In the genomic region with DNA sequence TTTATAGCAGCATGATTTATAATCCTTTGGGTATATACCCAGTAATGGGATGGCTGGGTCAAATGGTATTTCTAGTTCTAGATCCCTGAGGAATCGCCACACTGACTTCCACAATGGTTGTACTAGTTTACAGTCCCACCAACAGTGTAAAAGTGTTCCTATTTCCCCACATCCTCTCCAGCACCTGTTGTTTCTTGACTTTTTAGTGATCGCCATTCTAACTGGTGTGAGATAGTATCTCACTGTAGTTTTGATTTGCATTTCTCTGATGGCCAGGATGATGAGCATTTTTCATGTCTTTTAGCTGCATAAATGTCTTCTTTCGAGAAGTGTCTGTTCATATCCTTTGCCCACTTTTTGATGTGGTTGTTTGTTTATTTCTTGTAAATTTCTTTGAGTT, we compare ENCODE assay signal across 2 cellular contexts.
DNase-seq lines count a peak whose midpoint lies in the region; ATAC-seq, FAIRE-seq and TF ChIP-seq lines count a peak whose summit lies in the region.
"Not testable (repeated sequence)": the region's sequence is repeated elsewhere in the genome, so short reads cannot be mapped to it uniquely, and the experiment has no call there.

No MANE protein-coding gene starts in this region.

- not testable (repeated sequence) for H3K4me3 ChIP-seq in HEK293 (ENCODE audit: low read depth, low read length); K562

- intact Hi-C loops in K562 (cut with micrococcal nuclease), result not testable (repeated sequence)

- POLR2A ChIA-PET in HEK293 (lab: Yijun Ruan, JAX); K562 (lab: Yijun Ruan, JAX): not testable (repeated sequence)

- H3K9me1 ChIP-seq in K562 (ENCODE audit: control insufficient read depth, insufficient read depth, low read length), result not testable (repeated sequence)

- in situ Hi-C loops in K562 (cut with MboI), result not testable (repeated sequence)

- TF ChIP-seq EP300 in K562 (IDR thresholded peaks at IDR 0.05; ENCODE audit: low read length), result not testable (repeated sequence)

- not testable (repeated sequence) for DNase-seq in K562 (ENCODE audit: extremely low read depth in 1 of 4, low spot score in 3 of 4)

- TF ChIP-seq RAD21 in K562 (CRISPR knock-in tag; conservative IDR thresholded peaks at IDR 0.05 in 1 of 2, IDR thresholded peaks at IDR 0.05 in 1 of 2), result not testable (repeated sequence)

- not testable (repeated sequence) for H3K36me3 ChIP-seq in HEK293 (ENCODE audit: control insufficient read depth in 2 of 2, insufficient read depth in 1 of 2, low read length in 2 of 2); K562 (ENCODE audit: control insufficient read depth, insufficient read depth, low read length)

- not testable (repeated sequence) for H3K27me3 ChIP-seq in K562 (ENCODE audit: control insufficient read depth in 2 of 2, insufficient read depth in 2 of 2, low read length in 2 of 2)

- not testable (repeated sequence) for H3K79me2 ChIP-seq in K562 (ENCODE audit: control insufficient read depth, insufficient read depth, low read length)

- H3K27ac ChIP-seq in HEK293 (ENCODE audit: extremely low read depth, low read depth, low read length); K562 (ENCODE audit: extremely low read depth, low read depth, low read length): not testable (repeated sequence)

- not testable (repeated sequence) for TF ChIP-seq POLR2A in K562 (conservative IDR thresholded peaks at IDR 0.05)

- not testable (repeated sequence) for H3K9me3 ChIP-seq in HEK293 (ENCODE audit: control insufficient read depth, insufficient read depth, low read depth, low read length); K562 (replicated peaks; ENCODE audit: control insufficient read depth, insufficient read depth, low read depth, low read length)

- H2AFZ ChIP-seq in K562 (ENCODE audit: low read depth, low read length), result not testable (repeated sequence)

- not testable (repeated sequence) for BruUV-seq in K562 (replicated peaks; lab: Mats Ljungman, UMichigan)

- 6% methylated on average over 2 of the region's 3 CpGs for WGBS in K562 (ENCODE audit: insufficient coverage, low coverage, missing lambda C conversion rate)

- not testable (repeated sequence) for H3K4me1 ChIP-seq in HEK293 (ENCODE audit: control insufficient read depth, insufficient read depth, low read length); K562 (replicated peaks in 1 of 2; ENCODE audit: control insufficient read depth in 2 of 2, insufficient read depth in 2 of 2, low read length in 2 of 2)

- H4K20me1 ChIP-seq in K562 (replicated peaks; ENCODE audit: control insufficient read depth, insufficient read depth, low read length), result not testable (repeated sequence)

- FAIRE-seq in K562 (lab: Jason Lieb, UNC), result not testable (repeated sequence)

- H3K4me2 ChIP-seq in K562 (ENCODE audit: insufficient read depth, low read length), result not testable (repeated sequence)

- TF ChIP-seq CTCF in HEK293 (tag by site-specific recombination; IDR thresholded peaks at IDR 0.05); K562 (IDR thresholded peaks at IDR 0.05 in 2 of 3, conservative IDR thresholded peaks at IDR 0.05 in 1 of 3; ENCODE audit: insufficient read depth in 2 of 3, low read depth in 1 of 3, low read length in 3 of 3): not testable (repeated sequence)

- H3K9ac ChIP-seq in K562 (ENCODE audit: insufficient read depth in 1 of 2, low read depth in 2 of 2, low read length in 2 of 2), result not testable (repeated sequence)

- CTCF ChIA-PET in HEK293 (lab: Yijun Ruan, JAX); K562 (lab: Yijun Ruan, JAX; ENCODE audit: low intra/inter-chr PET ratio): not testable (repeated sequence)

- ATAC-seq in K562, result not testable (repeated sequence)

TF ChIP-seq in HEK293, 187 proteins besides CTCF, POLR2A, EP300 and RAD21:
- TF ChIP-seq ZNF184 (tag by site-specific recombination; IDR thresholded peaks at IDR 0.05), result peak; percentile 94

TF ChIP-seq in K562, 482 proteins besides CTCF, POLR2A, EP300 and RAD21:
- peak; percentile 89 for TF ChIP-seq ZNF184 (CRISPR knock-in tag; IDR thresholded peaks at IDR 0.05)
